ENCODE assay signal across 11 cellular contexts in genomic region chr1:13593511-13594131, GRCh38. TPM values are rescaled to one million over a fixed set of nuclear protein-coding genes. Genes with fewer than 3 reads are reported as not detected.
A peak's percentile ranks its signal among the peaks of the same experiment; 100 is the strongest.
DNase-seq lines count a peak whose midpoint lies in the region; ATAC-seq and TF ChIP-seq lines count a peak whose summit lies in the region.
"Had no signal": no experiment of that assay in that cellular context is flagged by ENCODE, and none has a peak within 500 bp of the region (broad histone marks: within the 10 kb centered on the region; RNA-seq: fewer than 3 reads in every experiment).

No MANE protein-coding gene starts in this region.

- H3K4me3 ChIP-seq in ascending aorta (no peak overlapping the region), heart right ventricle (no peak overlapping the region), ovary (no peak overlapping the region)
- H3K4me3 ChIP-seq: BLaER1 had no signal

- TF ChIP-seq EP300 in ovary (IDR thresholded peaks at IDR 0.05) = peak; percentile 19

- DNase-seq in AG20443 (ENCODE audit: low spot score) (peak; percentile 91), ascending aorta (ENCODE audit: low spot score in 2 of 2) (peak in 1 of 2 donors; percentile 77), heart right ventricle (peak in 1 of 2 donors; percentile 19), ovary (peak in 4 of 5 donors; percentile 49 to 74 (median 70)), NCI-H526 (lab: John Stamatoyannopoulos, UW) (no peak), NCI-H187 (lab: John Stamatoyannopoulos, UW) (no peak), NCI-H1092 (lab: John Stamatoyannopoulos, UW) (no peak)
- DNase-seq: activated T-cell treated with anti-CD3 and anti-CD28 coated beads, Interleukin-2, amount 50 U/mL, for 4 hours; MM.1S had no signal

- H3K27me3 ChIP-seq in ascending aorta = no peaks in the 10 kb centered on the region
- no peaks in the 10 kb centered on the region for H3K27me3 ChIP-seq in heart right ventricle
- no peaks in the 10 kb centered on the region for H3K27me3 ChIP-seq in ovary
- H3K27me3 ChIP-seq: BLaER1 had no signal

- no peaks in the 10 kb centered on the region for H3K36me3 ChIP-seq in ascending aorta
- peaks cover 0 to 7% (median 0%) of the 10 kb centered on the region in 9 donors for H3K36me3 ChIP-seq in heart right ventricle
- no peaks in the 10 kb centered on the region for H3K36me3 ChIP-seq in ovary
- H3K36me3 ChIP-seq: BLaER1 had no signal

- WGBS in heart right ventricle, 2 donors = 25 to 37% methylated on average over 10 of the region's 10 CpGs
- 6 to 9% (median 7%) methylated on average over 10 of the region's 10 CpGs for WGBS in ovary, 3 donors

- intact Hi-C loops in ascending aorta (cut with DNase I) (no loop called here), heart right ventricle (cut with DNase I) (no loop called here), ovary (cut with DNase I) (no loop called here)

- H3K27ac ChIP-seq in ascending aorta (peak overlapping the region; percentile 48 to 54), heart right ventricle (peak overlapping the region in 6 of 10 donors; percentile 47 to 83 (median 64)), ovary (peak overlapping the region in 1 of 2 donors; percentile 17)
- H3K27ac ChIP-seq: BLaER1 had no signal

- H3K9me3 ChIP-seq in ascending aorta (no peaks in the 10 kb centered on the region), heart right ventricle (no peaks in the 10 kb centered on the region), ovary (no peaks in the 10 kb centered on the region)
- H3K9me3 ChIP-seq: BLaER1 had no signal

- no peak for TF ChIP-seq POLR2A in ovary (IDR thresholded peaks at IDR 0.05)

- peak; percentile 33 to 90 (median 74) for ATAC-seq in heart right ventricle
- ATAC-seq in HG02973 (IDR thresholded peaks at IDR 0.05; ENCODE audit: unreplicated experiment) = no peak
- ATAC-seq: activated T-cell treated with anti-CD3 and anti-CD28 coated beads, Interleukin-2, amount 50 U/mL, for 4 hours had no signal

- TF ChIP-seq CTCF in ascending aorta (IDR thresholded peaks at IDR 0.05) = no peak
- TF ChIP-seq CTCF in heart right ventricle (IDR thresholded peaks at IDR 0.05) = no peak
- no peak for TF ChIP-seq CTCF in ovary (IDR thresholded peaks at IDR 0.05)

- H3K4me1 ChIP-seq in ascending aorta (no peaks in the 10 kb centered on the region), heart right ventricle (peaks cover 0 to 19% (median 13%) of the 10 kb centered on the region in 9 donors), ovary (ENCODE audit: insufficient read depth) (peaks cover 5% of the 10 kb centered on the region)
- H3K4me1 ChIP-seq: BLaER1 had no signal

RNA-seq across cellular contexts. Expression of gene PDPN, which starts 10.0 kb away (rescaled TPM):
- total RNA-seq in ascending aorta (8.5 TPM), heart right ventricle (10 to 100 TPM; 13.7 to 51.6 (median 27.9) TPM), ovary (10 to 100 TPM; 17.6 to 65.4 (median 41.4) TPM)
- polyA plus RNA-seq in heart right ventricle (100 to 1,000 TPM in 1 of 2 donors, 1 to 10 TPM in 1; 4.4 to 165 TPM), ovary (10 to 100 TPM; 32.0 to 59.0 TPM)

Comparison
In these comparisons a context has a peak if more than half of its experiments do, and no peak if none do; other contexts are left out.
1. DNase-seq: peak in AG20443 (single experiment) and ovary (4 of 5); none in NCI-H526 (0 of 2), NCI-H187 (0 of 2) and NCI-H1092 (single experiment).